8 cellular contexts compared by ENCODE assay signal in genomic region chr17:35373984-35374765, GRCh38. TPM values are rescaled to one million over a fixed set of nuclear protein-coding genes. Genes with fewer than 3 reads are reported as not detected.
DNase-seq lines count a peak whose midpoint lies in the region; ATAC-seq and TF ChIP-seq lines count a peak whose summit lies in the region.

No MANE protein-coding gene starts in this region.

- peak; percentile 45 for ATAC-seq in CD8-positive, alpha-beta T cell

- TF ChIP-seq EP300 in transverse colon (IDR thresholded peaks at IDR 0.05; ENCODE audit: low read depth): no peak

- 0 to 5% methylated on average over 6 to 33 of the region's 47 CpGs for WGBS in transverse colon (ENCODE audit: low coverage in 1 of 2), 2 donors

- H3K9me3 ChIP-seq in CD8-positive, alpha-beta T cell (ENCODE audit: low read length): no peaks in the 10 kb centered on the region
- peaks cover 6% of the 10 kb centered on the region for H3K9me3 ChIP-seq in HAP-1
- H3K9me3 ChIP-seq in neuron (ENCODE audit: low read length): peaks cover 2% of the 10 kb centered on the region
- H3K9me3 ChIP-seq in transverse colon: no peaks in the 10 kb centered on the region
- H3K9me3 ChIP-seq in WERI-Rb-1 (ENCODE audit: severe bottlenecking): peaks cover 5% of the 10 kb centered on the region

- H3K9me3 Mint-ChIP-seq in CD8-positive, alpha-beta T cell: peaks cover 14% of the 10 kb centered on the region

- intact Hi-C loops in CD8-positive, alpha-beta T cell (cut with DNase I, micrococcal nuclease): loop anchor here (1.0 to 5.0 kb wide), 7 partner anchors 27 to 202 kb away; partner anchors contain the start of gene SLFN12 (in 1 of the 2)
- intact Hi-C loops in transverse colon (cut with DNase I; ENCODE audit: low total_unique reads): no loop called here

- H3K27ac ChIP-seq in CD8-positive, alpha-beta T cell (ENCODE audit: low read depth, low read length): peak overlapping the region; percentile 83
- peak overlapping the region; percentile 89 to 92 (median 90) for H3K27ac ChIP-seq in transverse colon
- H3K27ac ChIP-seq in WERI-Rb-1: no peak overlapping the region

- in situ Hi-C loops in HAP-1 (cut with MboI; ENCODE audit: low sequenced_read_pairs) (no loop called here), transverse colon (cut with MboI; ENCODE audit: low pct_ligation_motif_present in 1 of 4, low pct_unique_long_range_greater_than_20kb in 1 of 4, low sequenced_read_pairs in 3 of 4) (no loop called here)

- peak overlapping the region; percentile 99 for H3K4me3 Mint-ChIP-seq in CD8-positive, alpha-beta T cell

- H3K4me1 ChIP-seq in CD8-positive, alpha-beta T cell (ENCODE audit: insufficient read depth, low read length): peaks cover 14% of the 10 kb centered on the region
- peaks cover 9% of the 10 kb centered on the region for H3K4me1 ChIP-seq in HAP-1
- peaks cover 5% of the 10 kb centered on the region for H3K4me1 ChIP-seq in neuron (ENCODE audit: insufficient read depth, low read length)
- peaks cover 0 to 5% (median 0%) of the 10 kb centered on the region in 4 donors for H3K4me1 ChIP-seq in transverse colon

- H3K4me3 ChIP-seq in CD8-positive, alpha-beta T cell (ENCODE audit: low read depth, low read length): peak overlapping the region; percentile 85
- H3K4me3 ChIP-seq in HAP-1 (peak overlapping the region; percentile 53), foreskin fibroblast (ENCODE audit: low read depth in 1 of 2, low read length in 2 of 2) (peak overlapping the region; percentile 66 to 81), neuron (ENCODE audit: low read length) (no peak overlapping the region), transverse colon (peak overlapping the region; percentile 53 to 68 (median 57)), WERI-Rb-1 (ENCODE audit: low read depth, low read length) (no peak overlapping the region)

- TF ChIP-seq CTCF in CD8-positive, alpha-beta T cell (IDR thresholded peaks at IDR 0.05): no peak
- no peak for TF ChIP-seq CTCF in foreskin fibroblast (IDR thresholded peaks at IDR 0.05; ENCODE audit: low read depth, low read length)
- TF ChIP-seq CTCF in transverse colon (IDR thresholded peaks at IDR 0.05): no peak
- TF ChIP-seq CTCF in WERI-Rb-1 (IDR thresholded peaks at IDR 0.05; ENCODE audit: low read depth, low read length): no peak

- H3K36me3 Mint-ChIP-seq in CD8-positive, alpha-beta T cell: peaks cover 17% of the 10 kb centered on the region

- POLR2A ChIA-PET in CD8-positive, alpha-beta T cell (lab: Charles Lee): interaction anchor here (0.6 to 3.0 kb wide), 9 partner anchors 10 to 164 kb away, joined by 3 to 21 read pairs (median 5); partner anchors contain the start of gene SLFN5

- peak in 5 of 7 experiments; percentile 13 to 68 (median 39) for DNase-seq in CD8-positive, alpha-beta T cell
- DNase-seq in HAP-1 (ENCODE audit: low spot score in 2 of 2): peak; percentile 23 to 63
- DNase-seq in NOMO-1 treated with dmso at 0.1 percent for 144 hours (lab: John Stamatoyannopoulos, UW; ENCODE audit: unreplicated experiment): peak; percentile 42
- DNase-seq in activated gamma-delta T cell (lab: John Stamatoyannopoulos, UW): peak; percentile 16
- peak; percentile 55 to 78 for DNase-seq in foreskin fibroblast
- DNase-seq in transverse colon: peak; percentile 49
- no peak for DNase-seq in WERI-Rb-1

- H3K4me1 Mint-ChIP-seq in CD8-positive, alpha-beta T cell (ENCODE audit: low read depth): peaks cover 49% of the 10 kb centered on the region

- no peaks in the 10 kb centered on the region for H3K27me3 ChIP-seq in CD8-positive, alpha-beta T cell (ENCODE audit: insufficient read depth, low read length)
- no peaks in the 10 kb centered on the region for H3K27me3 ChIP-seq in HAP-1 (ENCODE audit: low read depth)
- H3K27me3 ChIP-seq in neuron (ENCODE audit: insufficient read depth, low read length): peaks cover 46% of the 10 kb centered on the region
- peaks cover 46% of the 10 kb centered on the region for H3K27me3 ChIP-seq in transverse colon
- H3K27me3 ChIP-seq in WERI-Rb-1 (ENCODE audit: insufficient read depth, low read depth, severe bottlenecking): peaks cover 80% of the 10 kb centered on the region

- no peaks in the 10 kb centered on the region for H3K36me3 ChIP-seq in CD8-positive, alpha-beta T cell (ENCODE audit: insufficient read depth, low read length)
- H3K36me3 ChIP-seq in HAP-1 (replicated peaks): peaks cover 10% of the 10 kb centered on the region
- H3K36me3 ChIP-seq in neuron (ENCODE audit: insufficient read depth, low read length): no peaks in the 10 kb centered on the region
- no peaks in the 10 kb centered on the region for H3K36me3 ChIP-seq in transverse colon
- no peaks in the 10 kb centered on the region for H3K36me3 ChIP-seq in WERI-Rb-1

- peak overlapping the region; percentile 98 for H3K27ac Mint-ChIP-seq in CD8-positive, alpha-beta T cell

- peak overlapping the region; percentile 64 for H2AFZ ChIP-seq in neuron (ENCODE audit: low read depth, low read length)

- CTCF ChIA-PET in CD8-positive, alpha-beta T cell (lab: Charles Lee): interaction anchor here (0.6 to 1.4 kb wide), 5 partner anchors 61 to 205 kb away, joined by 3 to 5 read pairs (median 4); no protein-coding TSS in a partner anchor

- TF ChIP-seq POLR2A in transverse colon (IDR thresholded peaks at IDR 0.05): peak; percentile 15

- no peaks in the 10 kb centered on the region for H3K27me3 Mint-ChIP-seq in CD8-positive, alpha-beta T cell (ENCODE audit: low read depth)

RNA-seq across cellular contexts. Expression of gene SLFN11, which starts 0.8 kb away (rescaled TPM):
- 10 to 100 TPM; 25.6 to 27.2 TPM for total RNA-seq in CD8-positive, alpha-beta T cell
- 10 to 100 TPM in 1 of 4 donors, 1 to 10 TPM in 3; 3.0 to 18.6 (median 6.0) TPM for total RNA-seq in transverse colon

RNA-seq across cellular contexts. Expression of gene SLFN12, which starts 58.1 kb away (rescaled TPM):
- 1 to 10 TPM; 2.4 TPM for total RNA-seq in CD8-positive, alpha-beta T cell
- total RNA-seq in transverse colon: 10 to 100 TPM in 1 of 4 donors, 1 to 10 TPM in 2, not detected in 1; 1.6 to 34.8 (median 3.5) TPM

Comparison
In these comparisons a context has a peak if more than half of its experiments do, and no peak if none do; other contexts are left out.
1. H3K4me3 ChIP-seq: peak in CD8-positive, alpha-beta T cell (single experiment), HAP-1 (single experiment), foreskin fibroblast (2 of 2) and transverse colon (4 of 4); none in neuron (single experiment) and WERI-Rb-1 (single experiment).